ENCODE assay signal across 8 cellular contexts in the genomic region with DNA sequence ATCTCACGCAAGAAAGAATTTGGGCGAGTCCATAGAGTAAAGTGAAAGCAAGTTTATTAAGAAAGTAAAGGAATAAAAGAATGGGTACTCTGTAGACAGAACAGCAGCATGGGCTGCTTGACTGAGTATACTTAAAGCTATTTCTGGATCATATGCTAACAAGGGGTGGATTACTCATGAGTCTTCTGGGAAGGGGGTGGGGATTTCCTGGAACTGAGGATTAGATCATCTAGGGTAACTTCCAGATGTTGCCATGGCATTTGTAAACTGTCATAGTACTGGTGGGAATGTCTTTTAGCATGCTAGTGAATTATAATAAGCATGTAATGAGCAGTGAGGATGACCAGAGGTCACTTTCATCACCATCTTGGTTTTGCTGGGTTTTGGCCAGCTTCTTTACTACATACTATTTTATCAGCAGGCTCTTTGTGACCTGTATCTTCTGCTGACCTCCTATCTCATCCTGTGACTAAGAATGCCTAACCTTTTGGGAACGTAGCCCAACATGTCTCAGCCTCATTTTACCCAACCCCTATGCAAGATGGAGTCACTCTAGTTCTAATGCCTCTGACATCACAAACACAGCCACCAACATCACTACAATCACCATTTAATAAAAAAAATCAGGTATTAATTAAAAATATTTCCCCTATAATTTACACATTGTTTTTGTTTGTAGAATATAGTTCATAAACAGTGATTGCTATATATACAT.
DNase-seq lines count a peak whose midpoint lies in the region; FAIRE-seq and TF ChIP-seq lines count a peak whose summit lies in the region.

No MANE protein-coding gene starts in this region.

- CTCF ChIA-PET in endothelial cell of umbilical vein (lab: Charles Lee): no interaction called here

- peak overlapping the region; percentile 63 for H3K9ac ChIP-seq in endothelial cell of umbilical vein (replicated peaks; ENCODE audit: extremely low read depth, insufficient read depth, low read length)

- no peaks in the 10 kb centered on the region for H3K9me3 ChIP-seq in endothelial cell of umbilical vein (replicated peaks; ENCODE audit: control insufficient read depth, insufficient read depth, low read length)

- H3K4me3 Mint-ChIP-seq in T-helper 2 cell treated with Interferon-gamma antibody and Interleukin-4, amounts not matched to agents 5 μg/mL and 100 μg/mL, for 36 hours: no peak overlapping the region

- no peak for TF ChIP-seq POLR2A in endothelial cell of umbilical vein (IDR thresholded peaks at IDR 0.05; ENCODE audit: low read depth, low read length)

- DNase-seq in AG20443 (ENCODE audit: low spot score): peak; percentile 74
- peak; percentile 81 for DNase-seq in M059J (ENCODE audit: low read depth)
- peak; percentile 78 for DNase-seq in endothelial cell of umbilical vein (ENCODE audit: low read depth, low spot score)
- DNase-seq in non-pigmented ciliary epithelial cell (ENCODE audit: low read depth): peak; percentile 82
- no peak for DNase-seq in activated CD8-positive, alpha-beta memory T cell treated with anti-CD3 and anti-CD28 coated beads, Interleukin-2, amount 50 U/mL, for 4 hours
- DNase-seq in cerebellum (ENCODE audit: low spot score): no peak
- DNase-seq in T-helper 2 cell treated with Interferon-gamma antibody and Interleukin-4, amounts not matched to agents 5 μg/mL and 100 μg/mL, for 36 hours (ENCODE audit: low spot score): no peak
- no peak for DNase-seq in GM13977 (ENCODE audit: low spot score)

- peaks cover 12% of the 10 kb centered on the region for H3K9me3 Mint-ChIP-seq in T-helper 2 cell treated with Interferon-gamma antibody and Interleukin-4, amounts not matched to agents 5 μg/mL and 100 μg/mL, for 36 hours

- no peak overlapping the region for H3K27ac Mint-ChIP-seq in T-helper 2 cell treated with Interferon-gamma antibody and Interleukin-4, amounts not matched to agents 5 μg/mL and 100 μg/mL, for 36 hours

- no peaks in the 10 kb centered on the region for H4K20me1 ChIP-seq in endothelial cell of umbilical vein (replicated peaks; ENCODE audit: control insufficient read depth, extremely low read depth, insufficient read depth, low read length)

- no peaks in the 10 kb centered on the region for H3K4me1 Mint-ChIP-seq in T-helper 2 cell treated with Interferon-gamma antibody and Interleukin-4, amounts not matched to agents 5 μg/mL and 100 μg/mL, for 36 hours (ENCODE audit: low read depth)

- H3K4me3 ChIP-seq in endothelial cell of umbilical vein (replicated peaks in 1 of 3; ENCODE audit: insufficient read depth in 1 of 3, low read depth in 1 of 3, low read length in 3 of 3): no peak overlapping the region

- no peaks in the 10 kb centered on the region for H3K79me2 ChIP-seq in endothelial cell of umbilical vein (ENCODE audit: control insufficient read depth, insufficient read depth, low read length)

- dilution Hi-C loops in endothelial cell of umbilical vein (cut with MboI; ENCODE audit: extremely low pct_ligation_motif_present, low sequenced_read_pairs): no loop called here

- peak overlapping the region; percentile 76 for H3K27ac ChIP-seq in endothelial cell of umbilical vein (ENCODE audit: insufficient read depth, low read depth, low read length)

- no peak for FAIRE-seq in endothelial cell of umbilical vein (lab: Jason Lieb, UNC)

- H3K4me1 ChIP-seq in endothelial cell of umbilical vein (ENCODE audit: control insufficient read depth, extremely low read depth, insufficient read depth, low read length): peaks cover 3% of the 10 kb centered on the region

- no peak for TF ChIP-seq CTCF in endothelial cell of umbilical vein (IDR thresholded peaks at IDR 0.05; ENCODE audit: extremely low read depth in 1 of 2, insufficient read depth in 1 of 2, low read depth in 1 of 2, low read length in 2 of 2)
- no peak for TF ChIP-seq CTCF in GM13977 (IDR thresholded peaks at IDR 0.05; ENCODE audit: extremely low read depth, insufficient read depth, missing control alignments)

- H3K9me1 ChIP-seq in endothelial cell of umbilical vein (replicated peaks; ENCODE audit: control insufficient read depth, extremely low read depth, insufficient read depth, low read length): no peaks in the 10 kb centered on the region

- BruUV-seq in endothelial cell of umbilical vein (replicated peaks; lab: Mats Ljungman, UMichigan): no TSS peak

- intact Hi-C loops in endothelial cell of umbilical vein (cut with micrococcal nuclease): loop anchor here (1.0 kb wide), 2 partner anchors 18 to 344 kb away; no protein-coding TSS in a partner anchor

- no peaks in the 10 kb centered on the region for H3K36me3 ChIP-seq in endothelial cell of umbilical vein (ENCODE audit: control insufficient read depth in 2 of 2, extremely low read depth in 1 of 2, insufficient read depth in 2 of 2, low read length in 2 of 2)

- H3K27me3 Mint-ChIP-seq in T-helper 2 cell treated with Interferon-gamma antibody and Interleukin-4, amounts not matched to agents 5 μg/mL and 100 μg/mL, for 36 hours (ENCODE audit: low read depth): no peaks in the 10 kb centered on the region

- POLR2A ChIA-PET in endothelial cell of umbilical vein (lab: Charles Lee): no interaction called here

- no peak overlapping the region for H2AFZ ChIP-seq in endothelial cell of umbilical vein (ENCODE audit: low read depth, low read length)

- H3K27me3 ChIP-seq in endothelial cell of umbilical vein (ENCODE audit: control insufficient read depth in 2 of 2, insufficient read depth in 2 of 2, low read length in 2 of 2): no peaks in the 10 kb centered on the region

- no peaks in the 10 kb centered on the region for H3K36me3 Mint-ChIP-seq in T-helper 2 cell treated with Interferon-gamma antibody and Interleukin-4, amounts not matched to agents 5 μg/mL and 100 μg/mL, for 36 hours (ENCODE audit: low read depth)

- H3K4me2 ChIP-seq in endothelial cell of umbilical vein (ENCODE audit: insufficient read depth, low read length): peak overlapping the region; percentile 31

- in situ Hi-C loops in GM13977 (cut with MboI; ENCODE audit: low pct_unique_long_range_greater_than_20kb, low sequenced_read_pairs, unreplicated experiment): no loop called here

TF ChIP-seq in endothelial cell of umbilical vein, 7 proteins besides CTCF, POLR2A, EP300 and RAD21:
- TF ChIP-seq EZH2 (IDR thresholded peaks at IDR 0.05; ENCODE audit: borderline replicate concordance, low read depth, low read length, severe bottlenecking) (no peak), FOS (IDR thresholded peaks at IDR 0.05; ENCODE audit: borderline replicate concordance, insufficient read depth, low read length) (peak; percentile 50), MYC (IDR thresholded peaks at IDR 0.05; ENCODE audit: low read depth, low read length) (no peak), JUN (IDR thresholded peaks at IDR 0.05; ENCODE audit: borderline replicate concordance, insufficient read depth, insufficient read length, low read depth) (peak; percentile 90)
TF ChIP-seq in endothelial cell of umbilical vein: peak in this region for 2.

Comparison
In these comparisons a context has a peak if more than half of its experiments do, and no peak if none do; other contexts are left out.
1. DNase-seq: peak in AG20443 (single experiment), M059J (single experiment), endothelial cell of umbilical vein (single experiment) and non-pigmented ciliary epithelial cell (single experiment); none in activated CD8-positive, alpha-beta memory T cell treated with anti-CD3 and anti-CD28 coated beads, Interleukin-2, amount 50 U/mL, for 4 hours (single experiment), cerebellum (single experiment), T-helper 2 cell treated with Interferon-gamma antibody and Interleukin-4, amounts not matched to agents 5 μg/mL and 100 μg/mL, for 36 hours (single experiment) and GM13977 (single experiment).